Comparison of ENCODE assay signal across 17 cellular contexts in the genomic region with DNA sequence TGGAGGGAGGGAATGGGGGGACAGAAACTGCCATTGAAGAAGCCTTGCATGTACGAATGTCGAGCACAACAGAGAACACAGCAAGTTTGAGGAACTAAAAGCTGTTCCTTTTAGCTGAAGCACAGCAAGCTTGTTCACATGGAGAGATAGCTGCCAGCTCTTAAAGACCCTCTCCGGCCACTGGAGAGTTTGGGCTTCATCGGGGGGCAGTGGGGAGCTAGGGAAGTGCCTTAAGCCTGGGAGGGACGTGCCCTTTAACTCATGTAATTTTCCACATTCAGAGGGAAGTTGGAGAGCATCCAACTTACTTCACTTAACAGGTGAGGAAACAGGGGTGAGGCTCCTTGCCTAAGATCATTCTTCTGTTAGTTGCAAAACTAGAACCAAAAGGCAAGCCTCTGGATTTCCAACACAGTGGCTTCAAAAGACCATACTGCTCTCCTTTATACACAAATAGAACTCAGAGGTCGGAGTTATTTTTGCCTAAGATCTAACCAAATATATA. TPM values are rescaled to one million over a fixed set of nuclear protein-coding genes. Genes with fewer than 3 reads are reported as not detected.
DNase-seq lines count a peak whose midpoint lies in the region; ATAC-seq and TF ChIP-seq lines count a peak whose summit lies in the region.
"Had no signal": no experiment of that assay in that cellular context is flagged by ENCODE, and none has a peak within 500 bp of the region (broad histone marks: within the 10 kb centered on the region; RNA-seq: fewer than 3 reads in every experiment).

No MANE protein-coding gene starts in this region.

- H2AFZ ChIP-seq in OCI-LY3 (ENCODE audit: low read depth, low read length), result peak overlapping the region; percentile 63

- peaks cover 8% of the 10 kb centered on the region for H3K36me3 ChIP-seq in OCI-LY3 (replicated peaks; ENCODE audit: low read depth, low read length)
- H3K36me3 ChIP-seq: gastrocnemius medialis, suprapubic skin had no signal

- H3K4me1 Mint-ChIP-seq in natural killer cell, result peaks cover 49 to 50% of the 10 kb centered on the region in 2 donors
- H3K4me1 Mint-ChIP-seq in natural killer cell treated with Interleukin-12 subunit alpha and Interleukin-12 subunit beta and Interleukin-15 and Interleukin-18, amount 100 ng/mL, for 72 hours (ENCODE audit: low read depth in 2 of 2), result peaks cover 51 to 67% of the 10 kb centered on the region in 2 donors

- H3K4me3 Mint-ChIP-seq in natural killer cell, result peak overlapping the region; percentile 9
- H3K4me3 Mint-ChIP-seq in natural killer cell treated with Interleukin-12 subunit alpha and Interleukin-12 subunit beta and Interleukin-15 and Interleukin-18, amount 100 ng/mL, for 72 hours, result no peak overlapping the region

- no peaks in the 10 kb centered on the region for H3K27me3 Mint-ChIP-seq in natural killer cell (ENCODE audit: low read depth in 2 of 2)
- no peaks in the 10 kb centered on the region for H3K27me3 Mint-ChIP-seq in natural killer cell treated with Interleukin-12 subunit alpha and Interleukin-12 subunit beta and Interleukin-15 and Interleukin-18, amount 100 ng/mL, for 72 hours
- H3K27me3 Mint-ChIP-seq: central memory CD8-positive, alpha-beta T cell had no signal

- ATAC-seq in natural killer cell (no peak), left colon (peak; percentile 57)
- no peak for ATAC-seq in natural killer cell treated with Interleukin-12 subunit alpha and Interleukin-12 subunit beta and Interleukin-15 and Interleukin-18, amount 100 ng/mL, for 72 hours
- ATAC-seq: gastrocnemius medialis, Right ventricle myocardium inferior had no signal

- H3K9me3 Mint-ChIP-seq in natural killer cell, result no peaks in the 10 kb centered on the region
- H3K9me3 Mint-ChIP-seq in natural killer cell treated with Interleukin-12 subunit alpha and Interleukin-12 subunit beta and Interleukin-15 and Interleukin-18, amount 100 ng/mL, for 72 hours, result no peaks in the 10 kb centered on the region
- H3K9me3 Mint-ChIP-seq: central memory CD8-positive, alpha-beta T cell had no signal

- H3K4me3 ChIP-seq in OCI-LY3 (ENCODE audit: low read length), result 0 out of 2 replicates have a peak overlapping the region, but pooled peaks have one; percentile 27
- H3K4me3 ChIP-seq: gastrocnemius medialis, suprapubic skin had no signal

- intact Hi-C loops in natural killer cell (cut with micrococcal nuclease), result no loop called here
- intact Hi-C loops in left colon (cut with DNase I, micrococcal nuclease), result no loop called here

- H3K79me2 ChIP-seq in OCI-LY3 (ENCODE audit: low read length), result peaks cover 23% of the 10 kb centered on the region

- TF ChIP-seq CTCF in natural killer cell (IDR thresholded peaks at IDR 0.05) (no peak), OCI-LY3 (IDR thresholded peaks at IDR 0.05; ENCODE audit: low read depth, low read length) (no peak)

- H3K9me3 ChIP-seq in OCI-LY3 (ENCODE audit: insufficient read depth, low read length), result no peaks in the 10 kb centered on the region
- H3K9me3 ChIP-seq: gastrocnemius medialis, suprapubic skin had no signal

- H3K27me3 ChIP-seq in OCI-LY3 (ENCODE audit: low read depth, low read length), result peaks cover 8% of the 10 kb centered on the region
- H3K27me3 ChIP-seq: gastrocnemius medialis had no signal

- H3K9ac ChIP-seq in OCI-LY3 (ENCODE audit: low read length), result no peak overlapping the region

- no peaks in the 10 kb centered on the region for H3K36me3 Mint-ChIP-seq in natural killer cell
- peaks cover 6% of the 10 kb centered on the region for H3K36me3 Mint-ChIP-seq in natural killer cell treated with Interleukin-12 subunit alpha and Interleukin-12 subunit beta and Interleukin-15 and Interleukin-18, amount 100 ng/mL, for 72 hours

- no peak overlapping the region for H3K27ac ChIP-seq in OCI-LY3 (ENCODE audit: low read length)
- H3K27ac ChIP-seq: gastrocnemius medialis, suprapubic skin had no signal

- peak overlapping the region; percentile 54 for H3K4me2 ChIP-seq in OCI-LY3 (ENCODE audit: low read length)

- DNase-seq in natural killer cell, result no peak
- no peak for DNase-seq in natural killer cell treated with Interleukin-12 subunit alpha and Interleukin-12 subunit beta and Interleukin-15 and Interleukin-18, amount 100 ng/mL, for 72 hours (ENCODE audit: low spot score)
- DNase-seq in left colon, result no peak
- DNase-seq in activated gamma-delta T cell treated with Interleukin-2 at 50 U/mL for 16 hours, result no peak
- DNase-seq in anterior cingulate cortex (lab: John Stamatoyannopoulos, UW), result no peak
- DNase-seq in SW480 (ENCODE audit: low spot score), result no peak
- DNase-seq in DMS 273 (lab: John Stamatoyannopoulos, UW; ENCODE audit: unreplicated experiment), result no peak
- DNase-seq: DMS79 treated with DMSO at 0.1 percent for 48 hours, gastrocnemius medialis, HCEC 1CT, KG1, mesendoderm, NCI-H187 treated with DMSO at 0.1 percent for 48 hours had no signal

- H3K4me1 ChIP-seq in OCI-LY3 (ENCODE audit: low read length), result peaks cover 32% of the 10 kb centered on the region

- peaks cover 4% of the 10 kb centered on the region; the same call in 1 of the 2 replicates for H4K20me1 ChIP-seq in OCI-LY3 (ENCODE audit: insufficient read depth, low read length)

- H3K27ac Mint-ChIP-seq in natural killer cell, result peak overlapping the region in 1 of 2 donors; percentile 48
- H3K27ac Mint-ChIP-seq in natural killer cell treated with Interleukin-12 subunit alpha and Interleukin-12 subunit beta and Interleukin-15 and Interleukin-18, amount 100 ng/mL, for 72 hours, result peak overlapping the region in 1 of 2 donors; percentile 93

RNA-seq across cellular contexts. Expression of gene CYFIP2, which starts 2.3 kb away (rescaled TPM):
- 100 to 1,000 TPM; 464 to 542 (median 532) TPM for total RNA-seq in natural killer cell
- 100 to 1,000 TPM; 282 to 424 TPM for total RNA-seq in natural killer cell treated with Interleukin-12 subunit alpha and Interleukin-12 subunit beta and Interleukin-15 and Interleukin-18, amount 100 ng/mL, for 72 hours
- 10 to 100 TPM; 25.5 to 36.0 TPM for total RNA-seq in left colon

Comparison
In these comparisons a context has a peak if more than half of its experiments do, and no peak if none do; other contexts are left out.
1. RNA of gene CYFIP2, which starts 2.3 kb away (total RNA-seq): 464 to 542 TPM in natural killer cell and 282 to 424 TPM in natural killer cell treated with Interleukin-12 subunit alpha and Interleukin-12 subunit beta and Interleukin-15 and Interleukin-18, amount 100 ng/mL, for 72 hours; 25.5 to 36.0 TPM in left colon; every median in the first group is over 4 times any median in the second.